In the genomic region with DNA sequence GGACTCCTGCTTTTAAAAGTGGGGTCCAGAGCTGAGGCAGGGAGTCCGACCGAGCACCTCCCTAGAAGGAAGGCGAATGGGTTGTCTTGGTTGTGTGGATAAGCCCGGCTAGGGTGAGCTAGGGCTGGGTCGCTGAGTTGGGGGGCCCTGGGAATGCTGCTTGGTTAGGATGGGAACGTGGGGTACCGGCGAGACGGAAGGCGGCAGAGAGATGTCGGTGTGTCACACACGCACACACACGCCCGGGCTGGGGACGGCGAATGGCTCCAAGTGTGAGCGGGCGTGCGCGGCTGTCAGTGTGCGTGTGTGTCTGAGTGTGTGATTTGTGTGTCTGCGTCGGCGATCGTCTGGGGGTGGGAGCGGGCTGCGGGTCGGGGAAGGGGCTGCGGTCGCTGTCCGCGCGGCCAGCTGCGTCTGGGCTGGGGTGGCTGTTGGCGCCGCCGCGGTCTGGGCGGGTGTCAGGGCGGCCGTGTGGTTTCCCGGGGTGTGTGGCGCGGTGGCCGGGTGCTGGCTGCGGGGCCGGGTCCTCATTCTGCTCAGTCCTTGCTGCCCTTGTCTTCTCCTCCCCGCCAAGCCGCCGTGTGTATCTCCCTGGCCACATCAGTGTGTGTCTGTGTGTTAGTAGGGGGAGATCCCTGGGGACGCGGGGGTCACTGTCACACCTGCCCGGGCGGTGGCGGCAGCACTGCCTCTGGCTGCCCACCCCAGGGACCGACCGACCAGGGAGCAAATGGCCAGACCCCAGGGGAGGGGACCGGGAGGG, we compare ENCODE assay signal across 9 cellular contexts. TPM values are rescaled to one million over a fixed set of nuclear protein-coding genes. Genes with fewer than 3 reads are reported as not detected.
DNase-seq lines count a peak whose midpoint lies in the region; ATAC-seq, FAIRE-seq and TF ChIP-seq lines count a peak whose summit lies in the region.
"Had no signal": no experiment of that assay in that cellular context is flagged by ENCODE, and none has a peak within 500 bp of the region (broad histone marks: within the 10 kb centered on the region; RNA-seq: fewer than 3 reads in every experiment).

No MANE protein-coding gene starts in this region.

- TF ChIP-seq POLR2A in transverse colon (IDR thresholded peaks at IDR 0.05): no peak

- DNase-seq in Right ventricle myocardium superior (peak; percentile 47), left ventricle myocardium superior (no peak), transverse colon (peak; percentile 38), NCI-H146 treated with DMSO at 0.1 percent for 48 hours (lab: John Stamatoyannopoulos, UW; ENCODE audit: unreplicated experiment) (no peak), RCC 7860 (ENCODE audit: low spot score) (no peak)

- TF ChIP-seq EP300 in transverse colon (IDR thresholded peaks at IDR 0.05; ENCODE audit: low read depth): no peak

- peaks cover 54% of the 10 kb centered on the region for H3K27me3 ChIP-seq in transverse colon

- H3K27ac ChIP-seq in VCaP (peak overlapping the region; percentile 81; the same call in 1 of the 2 replicates), transverse colon (peak overlapping the region in 2 of 4 donors; percentile 1 to 35)
- H3K27ac ChIP-seq: ovary had no signal

- peak; percentile 2 for ATAC-seq in Right ventricle myocardium superior (ENCODE audit: poor library complexity)
- ATAC-seq in left ventricle myocardium superior: no peak
- ATAC-seq in GM18517 (IDR thresholded peaks at IDR 0.05; ENCODE audit: unreplicated experiment): no peak

- 1% methylated on average over 51 of the region's 58 CpGs; no CpG with 5 or more reads in 1 of the 2 donors for whole genome bisulfite sequencing in transverse colon (ENCODE audit: low coverage in 1 of 2), 2 donors

- in situ Hi-C loops in transverse colon (cut with MboI; ENCODE audit: low pct_ligation_motif_present in 1 of 4, low pct_unique_long_range_greater_than_20kb in 1 of 4, low sequenced_read_pairs in 3 of 4): no loop called here

- H3K36me3 ChIP-seq in transverse colon: no peaks in the 10 kb centered on the region
- H3K36me3 ChIP-seq: ovary had no signal

- peaks cover 46 to 67% (median 58%) of the 10 kb centered on the region in 4 donors for H3K4me1 ChIP-seq in transverse colon

- peak overlapping the region; percentile 70 for H3K4me3 ChIP-seq in iPS-18c (ENCODE audit: insufficient read depth, low read depth, low read length)
- peak overlapping the region; percentile 25 to 56 (median 46) for H3K4me3 ChIP-seq in transverse colon

- no peak for TF ChIP-seq CTCF in VCaP (conservative IDR thresholded peaks at IDR 0.05)
- no peak for TF ChIP-seq CTCF in transverse colon (IDR thresholded peaks at IDR 0.05)

- H3K9me3 ChIP-seq in iPS-18c (ENCODE audit: control insufficient read depth, insufficient read depth, low read length) (no peaks in the 10 kb centered on the region), transverse colon (no peaks in the 10 kb centered on the region)
- H3K9me3 ChIP-seq: ovary had no signal

- intact Hi-C loops in Right ventricle myocardium superior (cut with DNase I) (loop anchor here (5.0 to 10.0 kb wide), 2 partner anchors 32 to 175 kb away; no protein-coding TSS in a partner anchor), left ventricle myocardium superior (cut with micrococcal nuclease) (no loop called here), transverse colon (cut with DNase I; ENCODE audit: low total_unique reads) (loop anchor here (10.0 kb wide), 1 partner anchor 595 kb away; no protein-coding TSS in a partner anchor)

- FAIRE-seq in RCC 7860 (lab: Jason Lieb, UNC): no peak

RNA-seq across cellular contexts. Expression of a gene that starts 1.0 kb away (rescaled TPM):
- total RNA-seq in Right ventricle myocardium superior (0.75 TPM), left ventricle myocardium superior (1.1 TPM), transverse colon (1 to 10 TPM; 3.4 to 7.9 (median 7.2) TPM)

RNA-seq across cellular contexts. Expression of a gene that starts 16.1 kb away (rescaled TPM):
- total RNA-seq in Right ventricle myocardium superior (2.6 TPM), left ventricle myocardium superior (2.3 TPM), transverse colon (10 to 100 TPM; 18.3 to 57.2 (median 37.2) TPM)

RNA-seq across cellular contexts. Expression of a gene that starts 28.6 kb away (rescaled TPM):
- total RNA-seq in Right ventricle myocardium superior (77.6 TPM), left ventricle myocardium superior (84.2 TPM), transverse colon (100 to 1,000 TPM in 3 of 4 donors, 10 to 100 TPM in 1; 90.6 to 196 (median 115) TPM)

RNA-seq across cellular contexts. Expression of a gene that starts 46.0 kb away (rescaled TPM):
- total RNA-seq in Right ventricle myocardium superior: not detected
- not detected for total RNA-seq in left ventricle myocardium superior
- under 1 TPM in 2 of 4 donors, not detected in 2; 0.32 to 0.41 TPM for total RNA-seq in transverse colon

RNA-seq across cellular contexts. Expression of a gene that starts 46.1 kb away (rescaled TPM):
- 0.16 TPM for total RNA-seq in Right ventricle myocardium superior
- total RNA-seq in left ventricle myocardium superior: 0.37 TPM
- total RNA-seq in transverse colon: 1 to 10 TPM in 3 of 4 donors, not detected in 1; 1.9 to 4.6 (median 4.5) TPM

Comparison
In these comparisons a context has a peak if more than half of its experiments do, and no peak if none do; other contexts are left out.
1. DNase-seq: peak in Right ventricle myocardium superior (single experiment) and transverse colon (single experiment); none in left ventricle myocardium superior (single experiment), NCI-H146 treated with DMSO at 0.1 percent for 48 hours (single experiment) and RCC 7860 (single experiment).